In the genomic region with DNA sequence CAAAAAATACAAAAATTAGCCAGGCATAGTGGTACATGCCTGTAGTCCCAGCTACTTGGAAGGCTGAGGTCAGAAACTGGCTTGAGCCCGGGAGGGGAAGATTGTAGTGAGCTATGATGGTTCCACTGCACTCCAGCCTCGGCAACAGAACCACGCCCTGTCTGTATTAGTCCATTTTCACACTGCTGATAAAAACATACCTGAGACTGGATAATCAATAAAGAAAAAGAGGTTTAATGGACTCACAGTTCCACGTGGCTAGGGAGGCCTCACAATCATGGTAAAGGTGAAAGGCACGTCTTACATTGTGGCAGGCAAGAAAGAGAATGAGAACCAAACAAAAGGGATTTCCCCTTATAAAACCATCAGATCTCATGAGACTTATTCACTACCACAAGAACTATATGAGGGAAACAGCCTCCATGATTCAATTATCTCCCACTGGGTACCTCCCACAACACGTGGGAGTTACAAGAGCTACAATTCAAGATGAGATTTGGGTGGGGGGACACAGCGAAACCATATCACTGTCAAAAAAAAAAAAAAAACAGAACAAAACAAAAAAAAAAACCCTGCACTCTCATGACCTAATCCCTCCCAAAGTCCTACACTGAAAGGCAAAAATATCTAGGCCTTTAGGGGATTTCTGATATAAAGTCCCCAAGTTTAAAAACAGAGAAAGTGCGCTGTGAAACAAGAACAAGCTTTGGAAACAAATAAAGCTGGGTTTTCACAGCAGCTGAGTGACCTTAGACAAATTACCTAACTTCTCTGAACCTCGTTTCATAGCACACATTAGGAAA, we compare ENCODE assay signal across 14 cellular contexts.
DNase-seq lines count a peak whose midpoint lies in the region; ATAC-seq and TF ChIP-seq lines count a peak whose summit lies in the region.
"Had no signal": no experiment of that assay in that cellular context is flagged by ENCODE, and none has a peak within 500 bp of the region (broad histone marks: within the 10 kb centered on the region; RNA-seq: fewer than 3 reads in every experiment).

No MANE protein-coding gene starts in this region.

- no peak for TF ChIP-seq CTCF in thyroid gland (IDR thresholded peaks at IDR 0.05)

- peaks cover 0 to 2% (median 0%) of the 10 kb centered on the region in 5 donors for H3K9me3 Mint-ChIP-seq in CD8-positive, alpha-beta memory T cell
- H3K9me3 Mint-ChIP-seq: CD4-positive, alpha-beta T cell; T-helper 2 cell treated with Interferon-gamma antibody and Interleukin-4, amounts not matched to agents 5 μg/mL and 100 μg/mL, for 36 hours had no signal

- intact Hi-C loops in thyroid gland (cut with DNase I): no loop called here

- no peak for TF ChIP-seq POLR2A in thyroid gland (IDR thresholded peaks at IDR 0.05)

- POLR2A ChIA-PET in CD8-positive, alpha-beta memory T cell (lab: Charles Lee): no interaction called here

- H3K4me1 ChIP-seq in CD8-positive, alpha-beta memory T cell (ENCODE audit: insufficient read depth, low read length): no peaks in the 10 kb centered on the region
- no peaks in the 10 kb centered on the region for H3K4me1 ChIP-seq in thyroid gland

- ATAC-seq in GM18498 (IDR thresholded peaks at IDR 0.05; ENCODE audit: unreplicated experiment): peak; percentile 47
- ATAC-seq in GM19351 (IDR thresholded peaks at IDR 0.05; ENCODE audit: unreplicated experiment): peak; percentile 40
- ATAC-seq in HG02763 (IDR thresholded peaks at IDR 0.05; ENCODE audit: unreplicated experiment): peak; percentile 40
- ATAC-seq in HG03558 (IDR thresholded peaks at IDR 0.05; ENCODE audit: extremely low read depth, unreplicated experiment): peak; percentile 28
- no peak for ATAC-seq in HG03175 (IDR thresholded peaks at IDR 0.05; ENCODE audit: unreplicated experiment)
- ATAC-seq: left ventricle myocardium superior had no signal

- no peaks in the 10 kb centered on the region for H3K27me3 ChIP-seq in CD8-positive, alpha-beta memory T cell (ENCODE audit: insufficient read depth, low read length, poor library complexity, severe bottlenecking)
- H3K27me3 ChIP-seq in thyroid gland: no peaks in the 10 kb centered on the region

- peaks cover 0 to 2% (median 0%) of the 10 kb centered on the region in 3 donors for H3K36me3 Mint-ChIP-seq in CD8-positive, alpha-beta memory T cell

- H3K4me3 ChIP-seq in CD8-positive, alpha-beta memory T cell (ENCODE audit: low read length): no peak overlapping the region
- H3K4me3 ChIP-seq in thyroid gland (replicated peaks in 1 of 3): no peak overlapping the region

- no peak for DNase-seq in CD8-positive, alpha-beta memory T cell
- DNase-seq in NAMALWA (ENCODE audit: low spot score) (no peak), thyroid gland (no peak)
- DNase-seq: CD4-positive, alpha-beta T cell; effector CD8-positive, alpha-beta T cell; left ventricle myocardium superior; stimulated activated CD8-positive, alpha-beta memory T cell treated with anti-CD3 and anti-CD28 coated beads, Interleukin-4, amount 100 ng/mL, for 48 hours had no signal

- H3K4me1 Mint-ChIP-seq in CD8-positive, alpha-beta memory T cell: no peaks in the 10 kb centered on the region

- H3K27me3 Mint-ChIP-seq in CD8-positive, alpha-beta memory T cell: peaks cover 6 to 13% of the 10 kb centered on the region in 2 donors
- H3K27me3 Mint-ChIP-seq: CD4-positive, alpha-beta T cell had no signal

- H3K27ac ChIP-seq in CD8-positive, alpha-beta memory T cell (ENCODE audit: low read depth, low read length): no peak overlapping the region
- H3K27ac ChIP-seq in thyroid gland: no peak overlapping the region
- H3K27ac ChIP-seq: KMS-11 had no signal

- H3K36me3 ChIP-seq in CD8-positive, alpha-beta memory T cell (ENCODE audit: insufficient read depth, low read length): no peaks in the 10 kb centered on the region
- no peaks in the 10 kb centered on the region for H3K36me3 ChIP-seq in thyroid gland

- no peak overlapping the region for H3K27ac Mint-ChIP-seq in CD8-positive, alpha-beta memory T cell
- H3K27ac Mint-ChIP-seq: CD4-positive, alpha-beta T cell; T-helper 2 cell treated with Interferon-gamma antibody and Interleukin-4, amounts not matched to agents 5 μg/mL and 100 μg/mL, for 36 hours had no signal

- no peaks in the 10 kb centered on the region for H3K9me3 ChIP-seq in CD8-positive, alpha-beta memory T cell (ENCODE audit: low read length)
- H3K9me3 ChIP-seq in thyroid gland: no peaks in the 10 kb centered on the region

- WGBS in thyroid gland, 2 donors: 83 to 87% methylated on average over 9 of the region's 9 CpGs

- no peak overlapping the region for H3K4me3 Mint-ChIP-seq in CD8-positive, alpha-beta memory T cell
- H3K4me3 Mint-ChIP-seq: T-helper 2 cell treated with Interferon-gamma antibody and Interleukin-4, amounts not matched to agents 5 μg/mL and 100 μg/mL, for 36 hours had no signal

- CTCF ChIA-PET in CD8-positive, alpha-beta memory T cell (lab: Charles Lee): no interaction called here
